ENCODE assay signal across 2 cellular contexts in the genomic region with DNA sequence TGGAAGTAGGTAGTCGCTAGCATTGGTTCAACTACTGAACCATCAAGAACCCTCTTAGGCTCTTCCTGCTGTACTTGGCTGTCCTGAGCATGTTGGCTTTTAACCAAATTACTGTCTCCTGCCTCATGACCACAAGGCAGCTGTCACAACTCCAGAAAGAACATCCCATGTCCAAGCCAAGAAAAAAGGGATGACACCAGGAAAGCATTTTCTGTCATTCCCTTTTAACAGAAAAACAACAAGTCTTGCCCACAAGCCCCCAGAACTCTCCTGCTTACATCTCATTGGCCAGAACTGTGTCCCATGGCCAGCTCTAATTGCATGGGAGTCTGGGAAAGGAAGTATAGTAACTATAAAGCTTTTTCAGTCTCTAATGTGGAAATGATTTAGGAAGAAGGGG.
TF ChIP-seq lines count a peak whose summit lies in the region.

No MANE protein-coding gene starts in this region.

TF ChIP-seq in IMR-90, 13 proteins besides CTCF, POLR2A, EP300 and RAD21:
- no peak for TF ChIP-seq CEBPB (IDR thresholded peaks at IDR 0.05; ENCODE audit: low read depth, low read length)
- no peak for TF ChIP-seq BHLHE40 (IDR thresholded peaks at IDR 0.05; ENCODE audit: low read depth, low read length)
- TF ChIP-seq MXI1 (IDR thresholded peaks at IDR 0.05; ENCODE audit: borderline replicate concordance, low read depth, low read length) = no peak
- no peak for TF ChIP-seq MAZ (IDR thresholded peaks at IDR 0.05; ENCODE audit: borderline replicate concordance, low read depth, low read length)
- TF ChIP-seq, protein P1, sequence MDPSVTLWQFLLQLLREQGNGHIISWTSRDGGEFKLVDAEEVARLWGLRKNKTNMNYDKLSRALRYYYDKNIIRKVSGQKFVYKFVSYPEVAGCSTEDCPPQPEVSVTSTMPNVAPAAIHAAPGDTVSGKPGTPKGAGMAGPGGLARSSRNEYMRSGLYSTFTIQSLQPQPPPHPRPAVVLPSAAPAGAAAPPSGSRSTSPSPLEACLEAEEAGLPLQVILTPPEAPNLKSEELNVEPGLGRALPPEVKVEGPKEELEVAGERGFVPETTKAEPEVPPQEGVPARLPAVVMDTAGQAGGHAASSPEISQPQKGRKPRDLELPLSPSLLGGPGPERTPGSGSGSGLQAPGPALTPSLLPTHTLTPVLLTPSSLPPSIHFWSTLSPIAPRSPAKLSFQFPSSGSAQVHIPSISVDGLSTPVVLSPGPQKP (IDR thresholded peaks at IDR 0.05; ENCODE audit: borderline replicate concordance, low read depth, low read length) = no peak
- no peak for TF ChIP-seq CHD1 (IDR thresholded peaks at IDR 0.05; ENCODE audit: low read depth, low read length)
- TF ChIP-seq MAFK (IDR thresholded peaks at IDR 0.05; ENCODE audit: low read depth, low read length) = no peak
- no peak for TF ChIP-seq RCOR1 (IDR thresholded peaks at IDR 0.05; ENCODE audit: insufficient replicate concordance, low read length)
- TF ChIP-seq, protein P2, sequence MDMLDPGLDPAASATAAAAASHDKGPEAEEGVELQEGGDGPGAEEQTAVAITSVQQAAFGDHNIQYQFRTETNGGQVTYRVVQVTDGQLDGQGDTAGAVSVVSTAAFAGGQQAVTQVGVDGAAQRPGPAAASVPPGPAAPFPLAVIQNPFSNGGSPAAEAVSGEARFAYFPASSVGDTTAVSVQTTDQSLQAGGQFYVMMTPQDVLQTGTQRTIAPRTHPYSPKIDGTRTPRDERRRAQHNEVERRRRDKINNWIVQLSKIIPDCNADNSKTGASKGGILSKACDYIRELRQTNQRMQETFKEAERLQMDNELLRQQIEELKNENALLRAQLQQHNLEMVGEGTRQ (IDR thresholded peaks at IDR 0.05; ENCODE audit: low read depth, low read length) = no peak
- TF ChIP-seq FOS (IDR thresholded peaks at IDR 0.05; ENCODE audit: low read depth, low read length) = no peak

TF ChIP-seq in K562, 482 proteins besides CTCF, POLR2A, EP300 and RAD21:
- TF ChIP-seq, protein P3, sequence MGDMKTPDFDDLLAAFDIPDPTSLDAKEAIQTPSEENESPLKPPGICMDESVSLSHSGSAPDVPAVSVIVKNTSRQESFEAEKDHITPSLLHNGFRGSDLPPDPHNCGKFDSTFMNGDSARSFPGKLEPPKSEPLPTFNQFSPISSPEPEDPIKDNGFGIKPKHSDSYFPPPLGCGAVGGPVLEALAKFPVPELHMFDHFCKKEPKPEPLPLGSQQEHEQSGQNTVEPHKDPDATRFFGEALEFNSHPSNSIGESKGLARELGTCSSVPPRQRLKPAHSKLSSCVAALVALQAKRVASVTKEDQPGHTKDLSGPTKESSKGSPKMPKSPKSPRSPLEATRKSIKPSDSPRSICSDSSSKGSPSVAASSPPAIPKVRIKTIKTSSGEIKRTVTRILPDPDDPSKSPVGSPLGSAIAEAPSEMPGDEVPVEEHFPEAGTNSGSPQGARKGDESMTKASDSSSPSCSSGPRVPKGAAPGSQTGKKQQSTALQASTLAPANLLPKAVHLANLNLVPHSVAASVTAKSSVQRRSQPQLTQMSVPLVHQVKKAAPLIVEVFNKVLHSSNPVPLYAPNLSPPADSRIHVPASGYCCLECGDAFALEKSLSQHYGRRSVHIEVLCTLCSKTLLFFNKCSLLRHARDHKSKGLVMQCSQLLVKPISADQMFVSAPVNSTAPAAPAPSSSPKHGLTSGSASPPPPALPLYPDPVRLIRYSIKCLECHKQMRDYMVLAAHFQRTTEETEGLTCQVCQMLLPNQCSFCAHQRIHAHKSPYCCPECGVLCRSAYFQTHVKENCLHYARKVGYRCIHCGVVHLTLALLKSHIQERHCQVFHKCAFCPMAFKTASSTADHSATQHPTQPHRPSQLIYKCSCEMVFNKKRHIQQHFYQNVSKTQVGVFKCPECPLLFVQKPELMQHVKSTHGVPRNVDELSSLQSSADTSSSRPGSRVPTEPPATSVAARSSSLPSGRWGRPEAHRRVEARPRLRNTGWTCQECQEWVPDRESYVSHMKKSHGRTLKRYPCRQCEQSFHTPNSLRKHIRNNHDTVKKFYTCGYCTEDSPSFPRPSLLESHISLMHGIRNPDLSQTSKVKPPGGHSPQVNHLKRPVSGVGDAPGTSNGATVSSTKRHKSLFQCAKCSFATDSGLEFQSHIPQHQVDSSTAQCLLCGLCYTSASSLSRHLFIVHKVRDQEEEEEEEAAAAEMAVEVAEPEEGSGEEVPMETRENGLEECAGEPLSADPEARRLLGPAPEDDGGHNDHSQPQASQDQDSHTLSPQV (IDR thresholded peaks at IDR 0.05) = 0 out of 2 replicates have a peak, but pooled peaks have one; percentile 14
- TF ChIP-seq ARID2 (IDR thresholded peaks at IDR 0.05) (no peak), NFIC (IDR thresholded peaks at IDR 0.05) (peak; percentile 13; the same call in 1 of the 2 replicates)
